19 cellular contexts compared by ENCODE assay signal in genomic region chr2:145038041-145038525, GRCh38.
DNase-seq lines count a peak whose midpoint lies in the region; ATAC-seq, FAIRE-seq and TF ChIP-seq lines count a peak whose summit lies in the region.
"Had no signal": no experiment of that assay in that cellular context is flagged by ENCODE, and none has a peak within 500 bp of the region (broad histone marks: within the 10 kb centered on the region; RNA-seq: fewer than 3 reads in every experiment).

No MANE protein-coding gene starts in this region.

- no peak overlapping the region for H3K4me3 ChIP-seq in H1 (ENCODE audit: extremely low read depth in 1 of 4, insufficient read depth in 2 of 4, low read depth in 3 of 4, low read length in 4 of 4)
- no peak overlapping the region for H3K4me3 ChIP-seq in mesenchymal stem cell (ENCODE audit: insufficient read depth in 1 of 2, low read depth in 1 of 2, low read length in 2 of 2)
- no peak overlapping the region for H3K4me3 ChIP-seq in suprapubic skin
- H3K4me3 ChIP-seq in PC-3 (ENCODE audit: low read length), result no peak overlapping the region

- TF ChIP-seq POLR2A in H1 (IDR thresholded peaks at IDR 0.05; ENCODE audit: control extremely low read depth in 1 of 2, low read depth in 2 of 2, low read length in 2 of 2), result no peak
- TF ChIP-seq POLR2A in suprapubic skin (IDR thresholded peaks at IDR 0.05), result no peak

- DNase-seq in OCI-M1 (lab: John Stamatoyannopoulos, UW) (peak; percentile 9), H1 (ENCODE audit: low read depth in 1 of 2, low spot score in 2 of 2) (no peak), mesenchymal stem cell (no peak), suprapubic skin (ENCODE audit: low spot score in 2 of 2) (no peak), cerebellum (ENCODE audit: low spot score) (no peak), PC-3 (no peak)
- DNase-seq in activated naive CD4-positive, alpha-beta T cell treated with anti-CD3 and anti-CD28 coated beads, Interleukin-2, amount 50 U/mL, for 72 hours (ENCODE audit: low spot score in 2 of 2), result no peak
- no peak for DNase-seq in stimulated activated CD4-positive, alpha-beta T cell treated with anti-CD3 and anti-CD28 coated beads, Interleukin-1b, Interleukin-23, amount 100 ng/mL, for 48 hours
- DNase-seq: activated CD8-positive, alpha-beta memory T cell treated with anti-CD3 and anti-CD28 coated beads, Interleukin-2, amount 50 U/mL, for 4 hours; CD4-positive, alpha-beta T cell; effector CD8-positive, alpha-beta T cell; glutamatergic neuron; NCI-H146; NCI-H69; SIG-M5; stimulated activated CD4-positive, alpha-beta T cell treated with anti-CD3 and anti-CD28 coated beads, Interleukin-2, amount 100 ng/mL, for 48 hours; stimulated activated naive CD4-positive, alpha-beta T cell; WERI-Rb-1 had no signal

- no peaks in the 10 kb centered on the region for H3K23me2 ChIP-seq in H1 (ENCODE audit: low read depth, low read length)

- H2BK12ac ChIP-seq in H1 (ENCODE audit: low read depth, low read length), result no peak overlapping the region
- H2BK12ac ChIP-seq in mesenchymal stem cell (ENCODE audit: low read length in 2 of 2), result peak overlapping the region; percentile 91 to 99

- TF ChIP-seq EP300 in H1 (IDR thresholded peaks at IDR 0.05; ENCODE audit: borderline replicate concordance in 1 of 2, low read depth in 2 of 2, low read length in 2 of 2), result no peak
- no peak for TF ChIP-seq EP300 in suprapubic skin (IDR thresholded peaks at IDR 0.05)

- H3K23ac ChIP-seq in H1 (ENCODE audit: insufficient read length) (no peak overlapping the region), mesenchymal stem cell (ENCODE audit: low read length in 2 of 2) (no peak overlapping the region)

- H4K91ac ChIP-seq in H1 (replicated peaks; ENCODE audit: insufficient read length, low read length) (no peak overlapping the region), mesenchymal stem cell (ENCODE audit: low read length) (peak overlapping the region; percentile 91)

- 0 out of 7 replicates have a peak, but pooled peaks cover 0 to 2% (median 0%) of the 10 kb centered on the region in 4 experiments for H3K4me1 ChIP-seq in H1 (replicated peaks in 1 of 4; ENCODE audit: control insufficient read depth in 3 of 4, insufficient read depth in 4 of 4, low read length in 3 of 4)
- H3K4me1 ChIP-seq in mesenchymal stem cell (ENCODE audit: control insufficient read depth, insufficient read depth, low read depth, low read length), result peaks cover 6% of the 10 kb centered on the region
- peaks cover 5% of the 10 kb centered on the region for H3K4me1 ChIP-seq in suprapubic skin
- H3K4me1 ChIP-seq in PC-3 (ENCODE audit: insufficient read depth, low read length), result peaks cover 15% of the 10 kb centered on the region
- H3K4me1 ChIP-seq: parathyroid adenoma had no signal

- no peak overlapping the region; the same call in 1 of the 2 replicates for H2BK5ac ChIP-seq in H1 (ENCODE audit: low read depth, low read length)
- H2BK5ac ChIP-seq in mesenchymal stem cell (ENCODE audit: low read depth, low read length, poor library complexity, severe bottlenecking), result no peak overlapping the region

- H3K9me3 ChIP-seq in H1 (ENCODE audit: insufficient read depth in 2 of 2, low read depth in 1 of 2, low read length in 1 of 2) (no peaks in the 10 kb centered on the region; a peak in 1 of 4 replicates), mesenchymal stem cell (ENCODE audit: control insufficient read depth, low read length) (no peaks in the 10 kb centered on the region), suprapubic skin (no peaks in the 10 kb centered on the region), PC-3 (ENCODE audit: low read length) (no peaks in the 10 kb centered on the region)

- CTCF ChIA-PET in H1 (lab: Charles Lee; ENCODE audit: partially characterized antibody), result no interaction called here
- CTCF ChIA-PET in PC-3 (lab: Charles Lee), result no interaction called here

- no peak overlapping the region for H3K56ac ChIP-seq in H1 (replicated peaks; ENCODE audit: insufficient read length, low read depth, low read length)

- H3K18ac ChIP-seq in H1 (ENCODE audit: extremely low read depth, low read length) (no peak overlapping the region), mesenchymal stem cell (ENCODE audit: low read depth in 1 of 2, low read length in 2 of 2) (peak overlapping the region; percentile 8 to 93)

- H3K9me2 ChIP-seq in PC-3 (replicated peaks; ENCODE audit: low read length), result no peaks in the 10 kb centered on the region

- H4K5ac ChIP-seq in H1 (ENCODE audit: insufficient read length, low read depth, low read length), result no peak overlapping the region

- H3K4me2 ChIP-seq in H1 (ENCODE audit: insufficient read depth in 1 of 2, low read depth in 2 of 2, low read length in 2 of 2) (no peak overlapping the region), mesenchymal stem cell (ENCODE audit: low read length, poor library complexity, severe bottlenecking) (no peak overlapping the region), PC-3 (ENCODE audit: low read length) (no peak overlapping the region)

- H2AFZ ChIP-seq in H1 (ENCODE audit: low read length) (peak overlapping the region; percentile 75), mesenchymal stem cell (ENCODE audit: low read depth, low read length) (no peak overlapping the region), PC-3 (ENCODE audit: low read length) (no peak overlapping the region)
- H2AFZ ChIP-seq: parathyroid adenoma had no signal

- POLR2A ChIA-PET in H1 (lab: Charles Lee; ENCODE audit: partially characterized antibody) (no interaction called here), PC-3 (lab: Charles Lee; ENCODE audit: unreplicated experiment) (no interaction called here)

- WGBS in H1 (ENCODE audit: extremely low coverage in 1 of 2, insufficient coverage in 1 of 2, insufficient read length in 1 of 2, insufficient replicate concordance in 2 of 2, low coverage in 1 of 2, low lambda C conversion rate in 2 of 2, missing lambda C conversion rate in 1 of 2), 2 experiments, result 69% methylated on average over 4 of the region's 6 CpGs; no CpG with 5 or more reads in 1 of the 2 experiments
- WGBS in mesenchymal stem cell, result 93% methylated on average over 5 of the region's 6 CpGs
- 61% methylated on average over 6 of the region's 6 CpGs for WGBS in suprapubic skin

- H2BK15ac ChIP-seq in H1 (ENCODE audit: low read length) (no peak overlapping the region), mesenchymal stem cell (ENCODE audit: low read depth, poor library complexity, severe bottlenecking) (peak overlapping the region; percentile 96)

- BruUV-seq in PC-3 (replicated peaks; lab: Mats Ljungman, UMichigan), result no TSS peak

- FAIRE-seq in H1 (lab: Jason Lieb, UNC), result no peak

- intact Hi-C loops in PC-3 (cut with micrococcal nuclease), result no loop called here

- no peak for ATAC-seq in PC-3
- no peak for ATAC-seq in activated naive CD4-positive, alpha-beta T cell treated with anti-CD3 and anti-CD28 coated beads, Interleukin-2, amount 50 U/mL, for 72 hours

- H3K79me2 ChIP-seq in H1 (ENCODE audit: control insufficient read depth in 1 of 2, insufficient read depth in 2 of 2, low read length in 2 of 2) (no peaks in the 10 kb centered on the region), PC-3 (ENCODE audit: low read length) (no peaks in the 10 kb centered on the region)
- H3K79me2 ChIP-seq: parathyroid adenoma had no signal

- H3K36me3 Mint-ChIP-seq in activated naive CD4-positive, alpha-beta T cell treated with anti-CD3 and anti-CD28 coated beads, Interleukin-2, amount 50 U/mL, for 72 hours, result no peaks in the 10 kb centered on the region

- H4K8ac ChIP-seq in H1 (ENCODE audit: extremely low read depth, insufficient read depth, low read length), result no peak overlapping the region
- H4K8ac ChIP-seq in mesenchymal stem cell (ENCODE audit: low read length), result peak overlapping the region; percentile 55

- TF ChIP-seq CTCF in H1 (IDR thresholded peaks at IDR 0.05; ENCODE audit: control extremely low read depth in 1 of 3, insufficient read depth in 1 of 3, low read depth in 1 of 3, low read length in 3 of 3) (no peak), suprapubic skin (IDR thresholded peaks at IDR 0.05) (no peak), PC-3 (conservative IDR thresholded peaks at IDR 0.05; ENCODE audit: low read depth, low read length) (no peak)

- H3K4ac ChIP-seq in H1 (replicated peaks; ENCODE audit: insufficient read length, low read depth, low read length) (no peak overlapping the region), mesenchymal stem cell (ENCODE audit: low read depth in 1 of 2, low read length in 2 of 2) (peak overlapping the region; percentile 35 to 43)

- H2AK5ac ChIP-seq in H1 (ENCODE audit: low read depth, low read length), result no peak overlapping the region; the same call in 1 of the 2 replicates
- peak overlapping the region; percentile 98 for H2AK5ac ChIP-seq in mesenchymal stem cell (ENCODE audit: low read length, severe bottlenecking)

- no peak overlapping the region for H3K27ac Mint-ChIP-seq in activated naive CD4-positive, alpha-beta T cell treated with anti-CD3 and anti-CD28 coated beads, Interleukin-2, amount 50 U/mL, for 72 hours
- H3K27ac Mint-ChIP-seq: CD4-positive, alpha-beta T cell had no signal

- no peak overlapping the region for H2BK20ac ChIP-seq in H1 (ENCODE audit: low read length)

- H3K36me3 ChIP-seq in H1 (ENCODE audit: control insufficient read depth in 2 of 4, insufficient read depth in 4 of 4, low read length in 3 of 4) (no peaks in the 10 kb centered on the region), mesenchymal stem cell (ENCODE audit: control insufficient read depth in 1 of 2, insufficient read depth in 2 of 2, low read depth in 1 of 2, low read length in 2 of 2) (no peaks in the 10 kb centered on the region), suprapubic skin (no peaks in the 10 kb centered on the region), PC-3 (ENCODE audit: low read depth, low read length) (no peaks in the 10 kb centered on the region)
- H3K36me3 ChIP-seq: WERI-Rb-1 had no signal

- H3K9ac ChIP-seq in H1 (replicated peaks in 1 of 4; ENCODE audit: extremely low read depth in 1 of 4, low read depth in 3 of 4, low read length in 3 of 4) (no peak overlapping the region), mesenchymal stem cell (ENCODE audit: low read length) (no peak overlapping the region), PC-3 (ENCODE audit: low read length) (no peak overlapping the region)
- H3K9ac ChIP-seq: parathyroid adenoma had no signal

- H3K79me1 ChIP-seq in H1 (ENCODE audit: low read depth, low read length), result no peaks in the 10 kb centered on the region
- H3K79me1 ChIP-seq in mesenchymal stem cell (replicated peaks; ENCODE audit: low read length, poor library complexity, severe bottlenecking), result peaks cover 4% of the 10 kb centered on the region

- no peaks in the 10 kb centered on the region for H3F3A ChIP-seq in PC-3 (ENCODE audit: low read length, unreplicated experiment)

- H3K27ac ChIP-seq in H1 (ENCODE audit: low read depth, low read length) (no peak overlapping the region), mesenchymal stem cell (ENCODE audit: low read length, poor library complexity, severe bottlenecking) (no peak overlapping the region), suprapubic skin (peak overlapping the region; percentile 41), PC-3 (ENCODE audit: low read length) (no peak overlapping the region)
- H3K27ac ChIP-seq: parathyroid adenoma, WERI-Rb-1 had no signal

- H3K9me3 Mint-ChIP-seq in activated naive CD4-positive, alpha-beta T cell treated with anti-CD3 and anti-CD28 coated beads, Interleukin-2, amount 50 U/mL, for 72 hours, result peaks cover 0 to 6% of the 10 kb centered on the region in 2 donors
- H3K9me3 Mint-ChIP-seq: CD4-positive, alpha-beta T cell had no signal

- H4K20me1 ChIP-seq in H1 (replicated peaks in 1 of 2; ENCODE audit: control insufficient read depth in 1 of 2, insufficient read depth in 2 of 2, low read length in 2 of 2) (no peaks in the 10 kb centered on the region), PC-3 (ENCODE audit: low read length) (no peaks in the 10 kb centered on the region)

- H3K14ac ChIP-seq in H1 (ENCODE audit: insufficient read length), result no peak overlapping the region
- H3K14ac ChIP-seq in mesenchymal stem cell (ENCODE audit: low read length in 2 of 2), result peak overlapping the region in 1 of 2 experiments; percentile 39

- TF ChIP-seq RAD21 in H1 (IDR thresholded peaks at IDR 0.05 in 1 of 2, conservative IDR thresholded peaks at IDR 0.05 in 1 of 2; ENCODE audit: low read depth in 2 of 2, low read length in 2 of 2), result no peak

- H2BK120ac ChIP-seq in H1 (replicated peaks; ENCODE audit: low read depth, low read length) (no peak overlapping the region), mesenchymal stem cell (ENCODE audit: low read depth, low read length) (peak overlapping the region; percentile 39)

- H3K27me3 ChIP-seq in H1 (replicated peaks in 1 of 4; ENCODE audit: control insufficient read depth in 3 of 4, extremely low read depth in 1 of 4, insufficient read depth in 3 of 4, low read length in 3 of 4) (no peaks in the 10 kb centered on the region), mesenchymal stem cell (ENCODE audit: control insufficient read depth in 1 of 2, insufficient read depth in 1 of 2, low read length in 2 of 2) (no peaks in the 10 kb centered on the region), suprapubic skin (no peaks in the 10 kb centered on the region), PC-3 (ENCODE audit: low read length) (no peaks in the 10 kb centered on the region)
